33 cellular contexts compared by ENCODE assay signal in genomic region chr10:133062635-133063034, GRCh38. TPM values are rescaled to one million over a fixed set of nuclear protein-coding genes. Genes with fewer than 3 reads are reported as not detected.
"Had no signal": no experiment of that assay in that cellular context is flagged by ENCODE, and none has a peak within 500 bp of the region (broad histone marks: within the 10 kb centered on the region; RNA-seq: fewer than 3 reads in every experiment).

No MANE protein-coding gene starts in this region.

- H3K36me3 ChIP-seq: ascending aorta, cardiac muscle cell had no signal

- DNase-seq: activated B cell treated with CpG ODN at 0.5 μM for 24 hours; activated CD4-positive, alpha-beta memory T cell treated with anti-CD3 and anti-CD28 coated beads for 36 hours; activated CD4-positive, alpha-beta T cell treated with anti-CD3 and anti-CD28 coated beads for 4 hours; activated CD4-positive, alpha-beta T cell treated with anti-CD3 and anti-CD28 coated beads, Interleukin-2, amount 10 ng/mL, durations not matched to agents 24 days and 14 days; activated CD4-positive, alpha-beta T cell treated with anti-CD3 and anti-CD28 coated beads, Interleukin-2, amount 50 U/mL, for 1 hour; activated CD4-positive, alpha-beta T cell treated with anti-CD3 and anti-CD28 coated beads, Interleukin-2, amount 50 U/mL, for 4 hours; activated CD4-positive, CD25-positive, alpha-beta regulatory T cell treated with anti-CD3 and anti-CD28 coated beads, Interleukin-2, amount 50 U/mL, for 72 hours; activated CD8-positive, alpha-beta memory T cell treated with anti-CD3 and anti-CD28 coated beads, Interleukin-2, amount 50 U/mL, for 4 hours; activated CD8-positive, alpha-beta T cell treated with anti-CD3 and anti-CD28 coated beads for 36 hours; activated effector memory CD4-positive, alpha-beta T cell treated with Interleukin-2 at 50 U/mL for 16 hours; activated gamma-delta T cell; activated naive CD4-positive, alpha-beta T cell treated with anti-CD3 and anti-CD28 coated beads, Interleukin-2, amount 10 ng/mL, durations not matched to agents 7 days and 5 days; activated naive CD4-positive, alpha-beta T cell treated with Interleukin-2 at 50 U/mL for 16 hours; activated naive CD8-positive, alpha-beta T cell treated with anti-CD3 and anti-CD28 coated beads, Interleukin-2, amount 10 ng/mL, durations not matched to agents 7 days and 5 days; activated naive CD8-positive, alpha-beta T cell treated with anti-CD3 and anti-CD28 coated beads, Interleukin-2, amount 50 U/mL, for 24 hours; activated T-cell treated with anti-CD3 and anti-CD28 coated beads for 4 hours; activated T-cell treated with anti-CD3 and anti-CD28 coated beads, Interleukin-2, amount 50 U/mL, for 1 hour; activated T-cell treated with anti-CD3 and anti-CD28 coated beads, Interleukin-2, amount 50 U/mL, for 4 hours; activated T-cell treated with anti-CD3 and anti-CD28 coated beads, Interleukin-2, amount 50 U/mL, for 72 hours; amygdala; anterior cingulate cortex; cerebellar nuclear complex; T-helper 1 cell; T-helper 2 cell; T-helper 9 cell had no signal

- H3K4me3 ChIP-seq: ascending aorta, cardiac muscle cell had no signal

- H3K4me1 ChIP-seq: ascending aorta had no signal

- H3K27ac ChIP-seq: ascending aorta, cardiac muscle cell, VCaP had no signal

- ATAC-seq: activated CD8-positive, alpha-beta T cell treated with anti-CD3 and anti-CD28 coated beads for 36 hours; activated naive CD8-positive, alpha-beta T cell treated with anti-CD3 and anti-CD28 coated beads, Interleukin-2, amount 50 U/mL, for 24 hours; activated T-cell treated with anti-CD3 and anti-CD28 coated beads, Interleukin-2, amount 50 U/mL, for 4 hours; activated T-cell treated with anti-CD3 and anti-CD28 coated beads, Interleukin-2, amount 50 U/mL, for 72 hours; activated T-helper 17 cell treated with anti-CD3 and anti-CD28 coated beads, Interleukin-2, amount 50 U/mL, for 72 hours had no signal

- H3K27me3 ChIP-seq: ascending aorta, cardiac muscle cell had no signal

- H3K9me3 ChIP-seq: ascending aorta had no signal

RNA-seq across cellular contexts. Expression of gene ADGRA1, which starts 25.1 kb away (rescaled TPM):
- total RNA-seq: activated B cell treated with CpG ODN at 0.5 μM for 24 hours; activated CD4-positive, alpha-beta memory T cell treated with anti-CD3 and anti-CD28 coated beads for 36 hours; activated CD4-positive, alpha-beta T cell treated with anti-CD3 and anti-CD28 coated beads, Interleukin-2, amount 10 ng/mL, durations not matched to agents 24 days and 14 days; activated CD8-positive, alpha-beta memory T cell treated with anti-CD3 and anti-CD28 coated beads for 36 hours; activated CD8-positive, alpha-beta T cell treated with anti-CD3 and anti-CD28 coated beads for 36 hours; activated naive CD8-positive, alpha-beta T cell treated with anti-CD3 and anti-CD28 coated beads, Interleukin-2, amount 10 ng/mL, durations not matched to agents 7 days and 5 days; activated T-cell treated with anti-CD3 and anti-CD28 coated beads, Interleukin-2, amount 50 U/mL, for 4 hours; activated T-cell treated with anti-CD3 and anti-CD28 coated beads, Interleukin-2, amount 50 U/mL, for 72 hours; activated T-helper 1 cell treated with anti-CD3 and anti-CD28 coated beads, Interleukin-12 subunit alpha, Interleukin-12 subunit beta, Interleukin-2, Interleukin-4 antibody, amounts not matched to agents 30 ng/mL and 10 ng/mL and 1 ng/mL, durations not matched to agents 14 hours and 24 hours and 36 hours; activated T-helper 17 cell treated with anti-CD3 and anti-CD28 coated beads, Interleukin-2, amount 50 U/mL, for 72 hours; ascending aorta; bronchial epithelial cell; chondrocyte had no signal
